10 cellular contexts compared by ENCODE assay signal in the genomic region with DNA sequence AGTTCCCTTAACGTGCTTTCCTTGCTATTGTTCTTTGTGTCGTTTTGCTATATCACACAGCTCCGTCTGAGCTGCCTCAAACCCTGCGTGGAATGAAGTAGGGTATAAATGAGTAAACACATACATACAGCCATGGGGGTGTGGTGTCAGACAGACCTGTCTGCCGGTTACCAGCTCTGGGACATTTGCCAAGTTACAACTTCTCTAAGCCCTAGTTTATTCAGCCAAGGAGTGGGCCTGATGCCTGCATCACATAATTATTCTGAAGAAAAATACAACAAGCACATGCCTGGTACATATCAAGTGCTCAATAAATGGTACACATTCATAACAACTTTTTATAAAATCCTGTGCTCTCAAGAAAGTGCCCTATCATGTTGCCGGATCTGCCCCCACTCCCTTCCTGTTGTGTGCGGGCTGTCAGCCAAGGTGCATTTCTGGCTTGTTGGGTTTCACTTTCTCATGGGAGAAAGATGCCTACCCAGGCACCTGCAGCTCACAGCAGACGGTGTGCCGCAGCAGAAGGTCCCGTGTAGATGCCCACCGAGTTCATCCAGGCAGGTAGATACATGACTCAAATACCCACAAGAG. TPM values are rescaled to one million over a fixed set of nuclear protein-coding genes. Genes with fewer than 3 reads are reported as not detected.
DNase-seq lines count a peak whose midpoint lies in the region; ATAC-seq and TF ChIP-seq lines count a peak whose summit lies in the region.
"Had no signal": no experiment of that assay in that cellular context is flagged by ENCODE, and none has a peak within 500 bp of the region (broad histone marks: within the 10 kb centered on the region; RNA-seq: fewer than 3 reads in every experiment).

No MANE protein-coding gene starts in this region.

- no peaks in the 10 kb centered on the region for H3K36me3 ChIP-seq in neural progenitor cell
- H3K36me3 ChIP-seq: uterus had no signal

- POLR2A ChIA-PET in T-cell (lab: Charles Lee), result interaction anchor here in 1 of 2 donors (0.7 kb wide), 1 partner anchor 46 kb away, joined by 4 read pairs; no protein-coding TSS in a partner anchor
- POLR2A ChIA-PET in activated naive CD8-positive, alpha-beta T cell treated with anti-CD3 and anti-CD28 coated beads, Interleukin-2, amount 10 ng/mL, durations not matched to agents 7 days and 5 days (lab: Charles Lee), result interaction anchor here (0.7 to 2.3 kb wide), 15 partner anchors 9 to 136 kb away, joined by 3 to 7 read pairs (median 3); a partner anchor contains a TSS

- no peaks in the 10 kb centered on the region for H3F3A ChIP-seq in neural progenitor cell (ENCODE audit: low read depth)

- no peaks in the 10 kb centered on the region for H4K20me1 ChIP-seq in neural progenitor cell (ENCODE audit: low read depth)

- H3K27ac Mint-ChIP-seq in T-cell, result peak overlapping the region; percentile 99 to 100
- peak overlapping the region; percentile 85 for H3K27ac Mint-ChIP-seq in activated naive CD8-positive, alpha-beta T cell treated with anti-CD3 and anti-CD28 coated beads, Interleukin-2, amount 10 ng/mL, durations not matched to agents 7 days and 5 days
- no peak overlapping the region for H3K27ac Mint-ChIP-seq in neural progenitor cell

- H3K4me1 Mint-ChIP-seq in T-cell (peaks cover 65 to 78% (median 78%) of the 10 kb centered on the region in 3 donors), neural progenitor cell (peaks cover 12% of the 10 kb centered on the region)
- peaks cover 32% of the 10 kb centered on the region for H3K4me1 Mint-ChIP-seq in activated naive CD8-positive, alpha-beta T cell treated with anti-CD3 and anti-CD28 coated beads, Interleukin-2, amount 10 ng/mL, durations not matched to agents 7 days and 5 days

- H3K9me3 ChIP-seq in neural progenitor cell (ENCODE audit: low read depth), result no peaks in the 10 kb centered on the region
- H3K9me3 ChIP-seq: uterus had no signal

- H3K79me2 ChIP-seq in neural progenitor cell (ENCODE audit: low read depth), result no peaks in the 10 kb centered on the region

- no peak overlapping the region for H3K27ac ChIP-seq in neural progenitor cell
- H3K27ac ChIP-seq: uterus had no signal

- H3K9ac ChIP-seq in neural progenitor cell, result no peak overlapping the region

- DNase-seq in left cardiac atrium (peak; percentile 35), Right ventricle myocardium inferior (ENCODE audit: missing footprints) (no peak), T-cell (peak; percentile 59 to 88 (median 78)), renal cortical epithelial cell (ENCODE audit: low read depth) (peak; percentile 37), neural progenitor cell (ENCODE audit: low spot score) (no peak), Ammon's horn (ENCODE audit: low spot score) (no peak)
- peak; percentile 69 for DNase-seq in activated naive CD8-positive, alpha-beta T cell treated with anti-CD3 and anti-CD28 coated beads, Interleukin-2, amount 10 ng/mL, durations not matched to agents 7 days and 5 days

- peaks cover 10% of the 10 kb centered on the region for H3K4me1 ChIP-seq in neural progenitor cell
- H3K4me1 ChIP-seq: uterus had no signal

- no peak for TF ChIP-seq CTCF in neural progenitor cell (IDR thresholded peaks at IDR 0.05)

- H3K4me3 Mint-ChIP-seq in T-cell (peak overlapping the region; percentile 79 to 85 (median 81)), neural progenitor cell (no peak overlapping the region)
- peak overlapping the region; percentile 63 for H3K4me3 Mint-ChIP-seq in activated naive CD8-positive, alpha-beta T cell treated with anti-CD3 and anti-CD28 coated beads, Interleukin-2, amount 10 ng/mL, durations not matched to agents 7 days and 5 days
- H3K4me3 Mint-ChIP-seq: brain had no signal

- peaks cover 0 to 4% (median 0%) of the 10 kb centered on the region in 3 donors for H3K9me3 Mint-ChIP-seq in T-cell
- no peaks in the 10 kb centered on the region for H3K9me3 Mint-ChIP-seq in activated naive CD8-positive, alpha-beta T cell treated with anti-CD3 and anti-CD28 coated beads, Interleukin-2, amount 10 ng/mL, durations not matched to agents 7 days and 5 days
- no peaks in the 10 kb centered on the region for H3K9me3 Mint-ChIP-seq in neural progenitor cell
- H3K9me3 Mint-ChIP-seq: brain had no signal

- CTCF ChIA-PET in T-cell (lab: Charles Lee), result interaction anchor here (1.2 to 2.4 kb wide), 2 partner anchors 21 kb away, joined by 5 to 9 read pairs; no protein-coding TSS in a partner anchor

- H3K4me2 ChIP-seq in neural progenitor cell, result no peak overlapping the region

- ATAC-seq in left cardiac atrium, result peak; percentile 47 to 62
- no peak for ATAC-seq in Right ventricle myocardium inferior
- peak; percentile 40 for ATAC-seq in HG03565 (IDR thresholded peaks at IDR 0.05; ENCODE audit: unreplicated experiment)
- ATAC-seq in T-cell (replicated peaks in 1 of 4), result peak; percentile 92 to 94 (median 93)
- ATAC-seq in activated naive CD8-positive, alpha-beta T cell treated with anti-CD3 and anti-CD28 coated beads, Interleukin-2, amount 10 ng/mL, durations not matched to agents 7 days and 5 days (ENCODE audit: low read depth), result peak; percentile 97

- no peak overlapping the region for H3K4me3 ChIP-seq in neural progenitor cell
- H3K4me3 ChIP-seq: uterus had no signal

- intact Hi-C loops in left cardiac atrium (cut with DNase I) (no loop called here), Right ventricle myocardium inferior (cut with DNase I) (no loop called here)

- H3K36me3 Mint-ChIP-seq in T-cell (no peaks in the 10 kb centered on the region), neural progenitor cell (no peaks in the 10 kb centered on the region)
- peaks cover 4% of the 10 kb centered on the region for H3K36me3 Mint-ChIP-seq in activated naive CD8-positive, alpha-beta T cell treated with anti-CD3 and anti-CD28 coated beads, Interleukin-2, amount 10 ng/mL, durations not matched to agents 7 days and 5 days
- H3K36me3 Mint-ChIP-seq: brain had no signal

- H3K27me3 ChIP-seq in neural progenitor cell, result no peaks in the 10 kb centered on the region
- H3K27me3 ChIP-seq: uterus had no signal

- no peaks in the 10 kb centered on the region for H3K27me3 Mint-ChIP-seq in T-cell
- H3K27me3 Mint-ChIP-seq in activated naive CD8-positive, alpha-beta T cell treated with anti-CD3 and anti-CD28 coated beads, Interleukin-2, amount 10 ng/mL, durations not matched to agents 7 days and 5 days, result peaks cover 8% of the 10 kb centered on the region
- H3K27me3 Mint-ChIP-seq in neural progenitor cell (ENCODE audit: insufficient read depth, low read depth), result peaks cover 5% of the 10 kb centered on the region
- H3K27me3 Mint-ChIP-seq: brain had no signal

- H2AFZ ChIP-seq in neural progenitor cell (replicated peaks), result no peak overlapping the region

RNA-seq across cellular contexts. Expression of a gene that starts 30.5 kb away (rescaled TPM):
- total RNA-seq in left cardiac atrium, result 1 to 10 TPM; 1.3 to 2.2 TPM
- 0.38 TPM for total RNA-seq in Right ventricle myocardium inferior
- 1 to 10 TPM in 4 of 5 donors, under 1 TPM in 1; 0.93 to 2.3 (median 1.7) TPM for total RNA-seq in T-cell
- 10 to 100 TPM; 16.0 to 16.9 TPM for total RNA-seq in activated naive CD8-positive, alpha-beta T cell treated with anti-CD3 and anti-CD28 coated beads, Interleukin-2, amount 10 ng/mL, durations not matched to agents 7 days and 5 days
- total RNA-seq in renal cortical epithelial cell, result under 0.01 TPM in 1 of 2 replicates, not detected in the other
- total RNA-seq in neural progenitor cell (ENCODE audit: low replicate concordance), result 1.4 TPM in 1 of 2 replicates, not detected in the other

Comparison
In these comparisons a context has a peak if more than half of its experiments do, and no peak if none do; other contexts are left out.
1. DNase-seq: peak in left cardiac atrium (single experiment), T-cell (34 of 34), activated naive CD8-positive, alpha-beta T cell treated with anti-CD3 and anti-CD28 coated beads, Interleukin-2, amount 10 ng/mL, durations not matched to agents 7 days and 5 days (single experiment) and renal cortical epithelial cell (single experiment); none in Right ventricle myocardium inferior (single experiment), neural progenitor cell (single experiment) and Ammon's horn (single experiment).